9 cellular contexts compared by ENCODE assay signal in genomic region chr6:112667427-112667826, GRCh38.
"Had no signal": no experiment of that assay in that cellular context is flagged by ENCODE, and none has a peak within 500 bp of the region (broad histone marks: within the 10 kb centered on the region; RNA-seq: fewer than 3 reads in every experiment).

No MANE protein-coding gene starts in this region.

- H3K4me1 ChIP-seq: HAP-1 had no signal

- H3K36me3 ChIP-seq: HAP-1 had no signal

- H3K4me3 Mint-ChIP-seq: HFFc6, IgD-negative memory B cell had no signal

- ATAC-seq: HCT116, HepG2 had no signal

- FAIRE-seq: HepG2 had no signal

- H3K36me3 Mint-ChIP-seq: IgD-negative memory B cell had no signal

- H3K27ac Mint-ChIP-seq: HFFc6, IgD-negative memory B cell had no signal

- H3K9me3 ChIP-seq: HAP-1 had no signal

- DNase-seq: GM23248, GOT3, H7, HFFc6 had no signal

- H3K9ac ChIP-seq: GM23248 had no signal

- H3K4me3 ChIP-seq: GM23248, HAP-1 had no signal

- H3K4me1 Mint-ChIP-seq: IgD-negative memory B cell had no signal

- H3K9me3 Mint-ChIP-seq: HFFc6, IgD-negative memory B cell had no signal

- H3K27ac ChIP-seq: GM23248, HL-60 had no signal

- H2AFZ ChIP-seq: GM23248 had no signal
